In the genomic region with DNA sequence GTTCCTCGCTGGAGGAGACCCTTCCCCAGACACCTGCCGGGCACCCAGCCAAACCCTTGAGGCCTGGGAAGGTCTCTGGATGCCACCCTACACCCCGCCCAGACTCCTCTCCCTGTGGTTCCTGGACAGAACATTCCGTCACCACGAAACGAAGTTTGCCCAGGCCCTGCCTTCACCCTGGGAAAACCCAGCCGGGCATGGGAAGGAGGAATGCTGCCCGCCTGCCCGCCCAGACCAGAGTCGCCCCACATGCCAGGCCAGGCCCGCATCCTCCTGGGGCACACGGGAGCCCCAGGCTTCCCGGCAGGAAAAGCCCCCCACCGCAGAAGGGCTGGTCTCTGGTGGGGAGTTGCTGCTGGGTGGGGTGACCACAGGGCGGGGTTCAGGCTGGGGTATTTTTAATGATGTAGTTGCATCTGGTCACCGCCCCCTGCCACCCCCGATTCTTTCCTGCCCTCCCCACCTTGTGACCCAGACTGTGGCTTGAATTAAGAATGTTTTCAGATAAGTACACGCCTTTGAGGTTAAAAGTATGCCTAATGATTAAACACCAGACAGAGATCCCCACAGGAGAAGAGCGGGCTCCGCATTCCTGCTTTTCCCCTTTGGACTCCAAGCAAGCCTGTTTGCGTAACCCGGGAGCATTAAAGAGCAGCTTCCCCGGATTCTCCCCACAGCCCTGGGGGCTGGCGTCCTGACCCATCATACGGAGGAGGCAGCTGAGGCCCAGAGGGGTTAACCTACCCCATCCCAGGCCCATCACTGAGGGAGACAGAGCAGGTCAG, we compare ENCODE assay signal across 11 cellular contexts. TPM values are rescaled to one million over a fixed set of nuclear protein-coding genes. Genes with fewer than 3 reads are reported as not detected.
DNase-seq lines count a peak whose midpoint lies in the region; ATAC-seq, FAIRE-seq and TF ChIP-seq lines count a peak whose summit lies in the region.
"Had no signal": no experiment of that assay in that cellular context is flagged by ENCODE, and none has a peak within 500 bp of the region (broad histone marks: within the 10 kb centered on the region; RNA-seq: fewer than 3 reads in every experiment).

No MANE protein-coding gene starts in this region.

- no peaks in the 10 kb centered on the region for H3K27me3 ChIP-seq in astrocyte (ENCODE audit: insufficient read depth, low read length)
- no peaks in the 10 kb centered on the region for H3K27me3 ChIP-seq in hepatocyte
- H3K27me3 ChIP-seq in skeletal muscle tissue (ENCODE audit: control insufficient read depth in 3 of 3, insufficient read depth in 3 of 3, low read length in 3 of 3), result no peaks in the 10 kb centered on the region
- no peaks in the 10 kb centered on the region for H3K27me3 ChIP-seq in GM23338 (ENCODE audit: insufficient read depth)

- H3K4me3 ChIP-seq in astrocyte (ENCODE audit: insufficient read depth, low read depth, low read length), result no peak overlapping the region
- no peak overlapping the region for H3K4me3 ChIP-seq in hepatocyte
- no peak overlapping the region for H3K4me3 ChIP-seq in skeletal muscle tissue (ENCODE audit: low read length in 3 of 3)
- H3K4me3 ChIP-seq in GM23338, result no peak overlapping the region

- H2AFZ ChIP-seq in astrocyte (ENCODE audit: low read depth, low read length) (no peak overlapping the region), hepatocyte (no peak overlapping the region), GM23338 (no peak overlapping the region)

- peak overlapping the region; percentile 58 for H3K9ac ChIP-seq in astrocyte (ENCODE audit: low read length)
- peak overlapping the region; percentile 36 to 79 (median 51) for H3K9ac ChIP-seq in skeletal muscle tissue (ENCODE audit: low read depth in 1 of 3, low read length in 3 of 3)

- H3K27ac Mint-ChIP-seq in astrocyte (ENCODE audit: unreplicated experiment) (no peak overlapping the region), GM23338 (no peak overlapping the region)

- peak overlapping the region; percentile 75 for H3K27ac ChIP-seq in astrocyte (ENCODE audit: low read depth, low read length)
- H3K27ac ChIP-seq in hepatocyte, result peak overlapping the region; percentile 86
- H3K27ac ChIP-seq in skeletal muscle tissue (ENCODE audit: low read depth, low read length), result peak overlapping the region; percentile 77
- no peak overlapping the region for H3K27ac ChIP-seq in GM23338 (ENCODE audit: low read depth)

- no peaks in the 10 kb centered on the region for H3K9me3 ChIP-seq in astrocyte (ENCODE audit: insufficient read depth, low read depth, low read length)
- no peaks in the 10 kb centered on the region for H3K9me3 ChIP-seq in hepatocyte (ENCODE audit: low read depth)
- no peaks in the 10 kb centered on the region for H3K9me3 ChIP-seq in skeletal muscle tissue (ENCODE audit: control insufficient read depth in 3 of 3, low read length in 3 of 3)

- WGBS in hepatocyte (ENCODE audit: low lambda C conversion rate, missing lambda C conversion rate), result 66% methylated on average over 21 of the region's 25 CpGs

- peak; percentile 56 for DNase-seq in Daoy (ENCODE audit: low read depth)
- peak; percentile 93 for DNase-seq in astrocyte (ENCODE audit: low read depth)
- peak; percentile 76 for DNase-seq in hepatocyte (ENCODE audit: low spot score)
- DNase-seq in NCI-H187 (lab: John Stamatoyannopoulos, UW), result no peak
- no peak for DNase-seq in activated effector memory CD4-positive, alpha-beta T cell treated with anti-CD3 and anti-CD28 coated beads, Interleukin-2, amount 50 U/mL, for 16 hours
- no peak for DNase-seq in GM23338 (ENCODE audit: low spot score)
- DNase-seq: naive thymus-derived CD4-positive, alpha-beta T cell; stimulated activated CD8-positive, alpha-beta memory T cell treated with anti-CD3 and anti-CD28 coated beads, Interleukin-4, amount 100 ng/mL, for 48 hours had no signal

- no peaks in the 10 kb centered on the region for H3K9me2 ChIP-seq in hepatocyte (replicated peaks; ENCODE audit: insufficient read depth)
- H3K9me2 ChIP-seq in GM23338 (ENCODE audit: insufficient read depth), result no peaks in the 10 kb centered on the region

- no peak for FAIRE-seq in astrocyte (lab: Jason Lieb, UNC)
- FAIRE-seq: colon had no signal

- H3K4me2 ChIP-seq in astrocyte (ENCODE audit: low read length), result peak overlapping the region; percentile 27
- H3K4me2 ChIP-seq in hepatocyte, result peak overlapping the region; percentile 66
- H3K4me2 ChIP-seq in GM23338, result no peak overlapping the region

- H3K36me3 Mint-ChIP-seq in astrocyte (ENCODE audit: low read depth, unreplicated experiment) (no peaks in the 10 kb centered on the region), GM23338 (ENCODE audit: low read depth) (no peaks in the 10 kb centered on the region)
- H3K36me3 Mint-ChIP-seq: naive thymus-derived CD4-positive, alpha-beta T cell had no signal

- ATAC-seq in HG02852 (IDR thresholded peaks at IDR 0.05; ENCODE audit: unreplicated experiment) (no peak), GM23338 (no peak)
- ATAC-seq: naive thymus-derived CD4-positive, alpha-beta T cell had no signal

- H3K4me3 Mint-ChIP-seq in astrocyte (ENCODE audit: unreplicated experiment) (no peak overlapping the region), GM23338 (no peak overlapping the region)
- H3K4me3 Mint-ChIP-seq: naive thymus-derived CD4-positive, alpha-beta T cell had no signal

- no peaks in the 10 kb centered on the region for H3F3A ChIP-seq in GM23338 (replicated peaks; ENCODE audit: low read depth)

- H4K20me1 ChIP-seq in astrocyte (ENCODE audit: insufficient read depth, low read length) (peaks cover 93% of the 10 kb centered on the region), hepatocyte (ENCODE audit: insufficient read depth, poor library complexity, severe bottlenecking) (no peaks in the 10 kb centered on the region), GM23338 (replicated peaks; ENCODE audit: insufficient read depth) (no peaks in the 10 kb centered on the region)

- peaks cover 79% of the 10 kb centered on the region for H3K79me2 ChIP-seq in astrocyte (ENCODE audit: insufficient read depth, low read length)
- H3K79me2 ChIP-seq in hepatocyte, result no peaks in the 10 kb centered on the region
- H3K79me2 ChIP-seq in GM23338 (replicated peaks; ENCODE audit: insufficient read depth), result no peaks in the 10 kb centered on the region

- peaks cover 26% of the 10 kb centered on the region for H3K27me3 Mint-ChIP-seq in astrocyte (ENCODE audit: low read depth, unreplicated experiment)
- H3K27me3 Mint-ChIP-seq in GM23338 (ENCODE audit: insufficient read depth, low read depth, poor library complexity), result peaks cover 4% of the 10 kb centered on the region
- H3K27me3 Mint-ChIP-seq: naive thymus-derived CD4-positive, alpha-beta T cell had no signal

- TF ChIP-seq CTCF in astrocyte (IDR thresholded peaks at IDR 0.05; ENCODE audit: insufficient read depth, low read depth, low read length), result no peak
- TF ChIP-seq CTCF in hepatocyte (IDR thresholded peaks at IDR 0.05; ENCODE audit: poor library complexity), result no peak
- TF ChIP-seq CTCF in GM23338 (conservative IDR thresholded peaks at IDR 0.05; ENCODE audit: low read depth in 2 of 2), result no peak

- peaks cover 3% of the 10 kb centered on the region for H3K4me1 Mint-ChIP-seq in astrocyte (ENCODE audit: low read depth, unreplicated experiment)
- H3K4me1 Mint-ChIP-seq in GM23338, result peaks cover 3% of the 10 kb centered on the region
- H3K4me1 Mint-ChIP-seq: naive thymus-derived CD4-positive, alpha-beta T cell had no signal

- no peaks in the 10 kb centered on the region for H3K9me3 Mint-ChIP-seq in astrocyte (ENCODE audit: unreplicated experiment)
- H3K9me3 Mint-ChIP-seq in GM23338, result no peaks in the 10 kb centered on the region
- H3K9me3 Mint-ChIP-seq: naive thymus-derived CD4-positive, alpha-beta T cell had no signal

- H3K4me1 ChIP-seq in astrocyte (ENCODE audit: insufficient read depth, low read length), result peaks cover 78% of the 10 kb centered on the region
- H3K4me1 ChIP-seq in hepatocyte (ENCODE audit: insufficient read depth), result peaks cover 21% of the 10 kb centered on the region
- H3K4me1 ChIP-seq in skeletal muscle tissue (ENCODE audit: control insufficient read depth in 3 of 3, insufficient read depth in 3 of 3, low read length in 3 of 3), result peaks cover 91 to 96% (median 93%) of the 10 kb centered on the region in 3 donors
- no peaks in the 10 kb centered on the region for H3K4me1 ChIP-seq in GM23338 (ENCODE audit: insufficient read depth)

- H3K36me3 ChIP-seq in astrocyte (ENCODE audit: insufficient read depth, low read length) (peaks cover 15% of the 10 kb centered on the region), hepatocyte (replicated peaks; ENCODE audit: insufficient read depth, low read depth) (no peaks in the 10 kb centered on the region), skeletal muscle tissue (ENCODE audit: control insufficient read depth in 3 of 3, insufficient read depth in 3 of 3, low read length in 3 of 3) (peaks cover 30 to 49% (median 41%) of the 10 kb centered on the region in 3 donors), GM23338 (ENCODE audit: insufficient read depth) (no peaks in the 10 kb centered on the region)

TF ChIP-seq in GM23338, 12 proteins besides CTCF, POLR2A, EP300 and RAD21 (continues in another document):
- TF ChIP-seq, protein P1, sequence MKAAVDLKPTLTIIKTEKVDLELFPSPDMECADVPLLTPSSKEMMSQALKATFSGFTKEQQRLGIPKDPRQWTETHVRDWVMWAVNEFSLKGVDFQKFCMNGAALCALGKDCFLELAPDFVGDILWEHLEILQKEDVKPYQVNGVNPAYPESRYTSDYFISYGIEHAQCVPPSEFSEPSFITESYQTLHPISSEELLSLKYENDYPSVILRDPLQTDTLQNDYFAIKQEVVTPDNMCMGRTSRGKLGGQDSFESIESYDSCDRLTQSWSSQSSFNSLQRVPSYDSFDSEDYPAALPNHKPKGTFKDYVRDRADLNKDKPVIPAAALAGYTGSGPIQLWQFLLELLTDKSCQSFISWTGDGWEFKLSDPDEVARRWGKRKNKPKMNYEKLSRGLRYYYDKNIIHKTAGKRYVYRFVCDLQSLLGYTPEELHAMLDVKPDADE (IDR thresholded peaks at IDR 0.05), result no peak
- TF ChIP-seq EZH2phosphoT487 (IDR thresholded peaks at IDR 0.05; ENCODE audit: unreplicated experiment) (no peak), POLR2AphosphoS5 (IDR thresholded peaks at IDR 0.05; ENCODE audit: low read depth) (no peak), STAT1 (IDR thresholded peaks at IDR 0.05; ENCODE audit: unreplicated experiment) (no peak), EZH2 (IDR thresholded peaks at IDR 0.05; ENCODE audit: low read depth, unreplicated experiment) (no peak), JUNB (IDR thresholded peaks at IDR 0.05; ENCODE audit: unreplicated experiment) (no peak)

RNA-seq across cellular contexts. Expression of a gene that starts 44.6 kb away (rescaled TPM):
- total RNA-seq in Daoy (2014; rRNA removed; shearing (Covaris generic)), result 1.3 and 1.7 TPM in 2 replicates
- 8.4 and 9.6 TPM in 2 replicates for total RNA-seq in astrocyte
- total RNA-seq in hepatocyte, result 28.0 and 31.0 TPM in 2 replicates
- polyA plus RNA-seq in hepatocyte, result 12.3 and 13.7 TPM in 2 replicates
- total RNA-seq in skeletal muscle tissue, result 18.8 TPM
- 6.0 and 12.6 TPM in 2 replicates for total RNA-seq in GM23338 (2014; rRNA removed; shearing (Covaris generic))
- 4.7 and 5.1 TPM in 2 replicates for polyA plus RNA-seq in GM23338 (2016; fragmentation: Nextera tagmentation; extraction: Ambion mirVana)

Comparison
In these comparisons a context has a peak if more than half of its experiments do, and no peak if none do; other contexts are left out.
1. DNase-seq: peak in Daoy (single experiment), astrocyte (single experiment) and hepatocyte (single experiment); none in NCI-H187 (0 of 2), activated effector memory CD4-positive, alpha-beta T cell treated with anti-CD3 and anti-CD28 coated beads, Interleukin-2, amount 50 U/mL, for 16 hours (single experiment) and GM23338 (single experiment).